ENCODE assay signal across 8 cellular contexts in the genomic region with DNA sequence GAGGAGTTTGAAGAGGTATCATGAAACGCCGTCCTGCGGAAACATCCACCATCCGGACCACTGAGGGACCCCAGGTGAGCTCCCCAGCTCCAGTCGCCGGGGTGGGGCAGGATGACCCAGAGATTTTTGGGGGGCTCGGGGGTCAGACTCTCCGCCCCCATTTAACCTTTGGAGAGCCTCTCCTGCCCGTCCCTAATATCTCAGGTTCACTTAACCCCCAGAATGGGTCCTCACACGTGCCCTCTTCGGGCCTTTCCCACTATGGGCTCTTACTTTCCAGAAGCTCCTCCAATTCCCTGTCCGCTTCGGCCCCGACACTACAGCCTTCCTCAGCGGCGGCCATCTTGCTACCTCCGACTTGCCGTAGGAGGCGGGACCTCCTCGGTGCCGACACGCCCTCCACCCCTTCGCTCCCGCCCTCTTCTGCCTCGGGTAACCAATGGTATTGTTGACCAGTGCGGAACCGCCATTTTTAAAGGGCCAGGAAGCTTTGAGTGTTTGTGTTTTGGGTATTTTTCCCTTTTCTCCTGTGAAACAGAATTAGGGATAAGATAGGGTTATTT. TPM values are rescaled to one million over a fixed set of nuclear protein-coding genes. Genes with fewer than 3 reads are reported as not detected.
DNase-seq lines count a peak whose midpoint lies in the region; ATAC-seq and TF ChIP-seq lines count a peak whose summit lies in the region.

A gene with protein sequence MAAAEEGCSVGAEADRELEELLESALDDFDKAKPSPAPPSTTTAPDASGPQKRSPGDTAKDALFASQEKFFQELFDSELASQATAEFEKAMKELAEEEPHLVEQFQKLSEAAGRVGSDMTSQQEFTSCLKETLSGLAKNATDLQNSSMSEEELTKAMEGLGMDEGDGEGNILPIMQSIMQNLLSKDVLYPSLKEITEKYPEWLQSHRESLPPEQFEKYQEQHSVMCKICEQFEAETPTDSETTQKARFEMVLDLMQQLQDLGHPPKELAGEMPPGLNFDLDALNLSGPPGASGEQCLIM (minus strand): TSS at position 352 of the 563 bp plus-strand sequence. CDS start 9 bp downstream, at position 343.

- ATAC-seq in CD8-positive, alpha-beta T cell = peak; percentile 100
- ATAC-seq in GM19467 (IDR thresholded peaks at IDR 0.05; ENCODE audit: unreplicated experiment) = peak; percentile 96
- peak; percentile 99 to 100 for ATAC-seq in lower lobe of right lung

- H3K27ac ChIP-seq in CD8-positive, alpha-beta T cell (ENCODE audit: low read depth, low read length) = peak within 1 kb of the TSS; percentile 75
- H3K27ac ChIP-seq in ectodermal cell (ENCODE audit: insufficient read depth, low read depth, low read length, poor library complexity, severe bottlenecking) (peak within 1 kb of the TSS; percentile 53), lower lobe of right lung (peak within 1 kb of the TSS; percentile 88)

- POLR2A ChIA-PET in CD8-positive, alpha-beta T cell (lab: Charles Lee) = interaction anchor here (0.7 to 2.5 kb wide), 10 partner anchors 10 to 497 kb away, joined by 3 to 36 read pairs (median 4); a partner anchor contains a TSS

- H3K36me3 Mint-ChIP-seq in CD8-positive, alpha-beta T cell = peaks cover 51% of the 10 kb centered on the region

- 0% methylated on average over 27 of the region's 27 CpGs for WGBS in ectodermal cell, 2 experiments

- H3K9me3 ChIP-seq in CD8-positive, alpha-beta T cell (ENCODE audit: low read length) = no peaks in the 10 kb centered on the region
- H3K9me3 ChIP-seq in ectodermal cell (ENCODE audit: control insufficient read depth, low read length) (no peaks in the 10 kb centered on the region), lower lobe of right lung (no peaks in the 10 kb centered on the region)

- H3K4me3 Mint-ChIP-seq in CD8-positive, alpha-beta T cell = peak within 1 kb of the TSS; percentile 94

- no peaks in the 10 kb centered on the region for H3K27me3 ChIP-seq in CD8-positive, alpha-beta T cell (ENCODE audit: insufficient read depth, low read length)
- H3K27me3 ChIP-seq in ectodermal cell (ENCODE audit: control insufficient read depth, insufficient read depth, low read length, poor library complexity, severe bottlenecking) = no peaks in the 10 kb centered on the region
- no peaks in the 10 kb centered on the region for H3K27me3 ChIP-seq in lower lobe of right lung (ENCODE audit: low read depth)

- H3K27me3 Mint-ChIP-seq in CD8-positive, alpha-beta T cell (ENCODE audit: low read depth) = no peaks in the 10 kb centered on the region

- peaks cover 21% of the 10 kb centered on the region for H3K4me1 Mint-ChIP-seq in CD8-positive, alpha-beta T cell (ENCODE audit: low read depth)

- peaks cover 37% of the 10 kb centered on the region for H3K36me3 ChIP-seq in CD8-positive, alpha-beta T cell (ENCODE audit: insufficient read depth, low read length)
- peaks cover 23% of the 10 kb centered on the region for H3K36me3 ChIP-seq in ectodermal cell (ENCODE audit: control insufficient read depth, insufficient read depth, low read length)
- H3K36me3 ChIP-seq in lower lobe of right lung = peaks cover 46% of the 10 kb centered on the region

- H3K9me3 Mint-ChIP-seq in CD8-positive, alpha-beta T cell = no peaks in the 10 kb centered on the region

- TF ChIP-seq CTCF in CD8-positive, alpha-beta T cell (IDR thresholded peaks at IDR 0.05) = no peak
- no peak for TF ChIP-seq CTCF in lower lobe of right lung (IDR thresholded peaks at IDR 0.05)

- intact Hi-C loops in CD8-positive, alpha-beta T cell (cut with DNase I, micrococcal nuclease) = loop anchor here (1.0 to 2.0 kb wide), 6 partner anchors 22 to 360 kb away; a partner anchor contains a TSS
- intact Hi-C loops in lower lobe of right lung (cut with DNase I) = no loop called here

- peaks cover 22% of the 10 kb centered on the region for H3K4me1 ChIP-seq in CD8-positive, alpha-beta T cell (ENCODE audit: insufficient read depth, low read length)
- H3K4me1 ChIP-seq in ectodermal cell (ENCODE audit: control insufficient read depth, insufficient read depth, low read length) (peaks cover 10% of the 10 kb centered on the region), lower lobe of right lung (peaks cover 21% of the 10 kb centered on the region)

- H3K27ac Mint-ChIP-seq in CD8-positive, alpha-beta T cell = peak within 1 kb of the TSS; percentile 91

- DNase-seq in CD8-positive, alpha-beta T cell = peak; percentile 87 to 95 (median 92)
- peak; percentile 69 for DNase-seq in HS-27A (ENCODE audit: low read depth)
- DNase-seq in NK-92 (lab: John Stamatoyannopoulos, UW; ENCODE audit: unreplicated experiment) = peak; percentile 34
- peak; percentile 79 to 89 for DNase-seq in activated CD8-positive, alpha-beta memory T cell treated with anti-CD3 and anti-CD28 coated beads for 1 hour (ENCODE audit: extremely low read depth in 1 of 2, low read depth in 1 of 2)
- peak; percentile 95 for DNase-seq in lower lobe of right lung
- DNase-seq in stimulated activated CD4-positive, alpha-beta T cell treated with anti-CD3 and anti-CD28 coated beads, TNF-alpha, amount 100 ng/mL, for 24 hours (ENCODE audit: low read depth in 3 of 3) = peak; percentile 84 to 95 (median 89)

- peak within 1 kb of the TSS; percentile 89 for H3K4me3 ChIP-seq in CD8-positive, alpha-beta T cell (ENCODE audit: low read depth, low read length)
- H3K4me3 ChIP-seq in ectodermal cell (ENCODE audit: insufficient read depth, low read depth, low read length) = peak within 1 kb of the TSS; percentile 94
- H3K4me3 ChIP-seq in lower lobe of right lung = peak within 1 kb of the TSS; percentile 97

- CTCF ChIA-PET in CD8-positive, alpha-beta T cell (lab: Charles Lee) = interaction anchor here (0.6 to 3.1 kb wide), 8 partner anchors 14 to 200 kb away, joined by 3 to 14 read pairs (median 4); no protein-coding TSS in a partner anchor

RNA-seq across cellular contexts. Expression of the gene that starts here (rescaled TPM):
- total RNA-seq in CD8-positive, alpha-beta T cell = 10 to 100 TPM; 36.0 to 37.4 TPM
- 91.0 TPM for polyA plus RNA-seq in ectodermal cell (2013, experiment 1 of 4)
- 99.9 TPM for polyA plus RNA-seq in ectodermal cell (2013, experiment 2 of 4)
- polyA plus RNA-seq in ectodermal cell (2013, experiment 3 of 4) = 63.8 TPM
- 70.0 TPM for polyA plus RNA-seq in ectodermal cell (2013, experiment 4 of 4)
- 63.1 TPM for total RNA-seq in lower lobe of right lung

Comparison
In these comparisons a context has a peak if more than half of its experiments do, and no peak if none do; other contexts are left out.
1. Peak in every context shown above with its lines: DNase-seq, ATAC-seq, H3K4me3 ChIP-seq and H3K27ac ChIP-seq.
2. DNase-seq: peak in every context shown above with its lines; median percentile 95 in lower lobe of right lung; 92 in CD8-positive, alpha-beta T cell; 89 in stimulated activated CD4-positive, alpha-beta T cell treated with anti-CD3 and anti-CD28 coated beads, TNF-alpha, amount 100 ng/mL, for 24 hours; 84 in activated CD8-positive, alpha-beta memory T cell treated with anti-CD3 and anti-CD28 coated beads for 1 hour; 69 in HS-27A; 34 in NK-92.